20 cellular contexts compared by ENCODE assay signal in the genomic region with DNA sequence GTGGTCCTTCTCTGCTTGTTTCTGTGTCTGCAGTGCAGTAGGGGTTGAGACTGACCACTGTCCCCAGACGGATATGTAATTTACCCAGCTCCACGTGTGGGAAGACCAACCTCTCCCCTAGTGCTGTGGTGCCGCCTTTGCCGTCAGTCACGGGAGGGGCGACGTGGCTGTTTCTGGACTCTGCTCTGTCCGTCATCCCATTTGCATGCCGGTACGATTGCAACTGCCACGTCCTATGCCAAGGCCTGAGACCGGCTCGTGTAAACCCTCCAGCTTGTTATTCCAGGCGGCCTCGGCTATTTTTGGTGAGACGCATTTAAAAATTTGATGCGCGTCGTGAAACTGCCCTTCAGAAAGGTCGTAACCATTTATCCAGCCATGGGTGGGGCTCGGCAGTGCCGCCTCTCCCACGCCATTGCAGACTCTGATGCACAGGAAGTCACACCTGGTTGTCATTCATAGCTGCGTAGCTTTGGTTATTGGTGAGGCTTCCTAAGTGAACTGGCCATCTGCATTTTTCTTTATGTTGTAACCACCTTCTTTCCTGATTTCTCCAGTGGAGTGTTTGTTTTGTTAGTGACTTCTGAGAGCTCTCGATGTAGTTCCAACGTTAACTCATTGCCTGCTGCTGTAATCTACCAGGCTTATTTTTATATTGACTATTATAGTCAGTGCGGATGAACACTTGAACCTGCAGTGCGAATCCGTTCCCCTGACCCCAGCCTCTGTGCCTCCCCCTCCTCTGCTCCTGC.
DNase-seq lines count a peak whose midpoint lies in the region; ATAC-seq, FAIRE-seq and TF ChIP-seq lines count a peak whose summit lies in the region.
"Had no signal": no experiment of that assay in that cellular context is flagged by ENCODE, and none has a peak within 500 bp of the region (broad histone marks: within the 10 kb centered on the region; RNA-seq: fewer than 3 reads in every experiment).

No MANE protein-coding gene starts in this region.

- peak; percentile 48 to 83 (median 54) for ATAC-seq in right lobe of liver
- ATAC-seq: SK-N-SH treated with all-trans-retinoic acid at 6 μM for 48 hours; stimulated activated effector memory CD8-positive, alpha-beta T cell treated with anti-CD3 and anti-CD28 coated beads, Interleukin-12 subunit alpha, Interleukin-12 subunit beta, amount 100 ng/mL, for 72 hours had no signal

- no peaks in the 10 kb centered on the region for H3K79me2 ChIP-seq in fibroblast of lung (ENCODE audit: control insufficient read depth, insufficient read depth, low read length)

- TF ChIP-seq POLR2A in right lobe of liver (IDR thresholded peaks at IDR 0.05) (no peak), thyroid gland (IDR thresholded peaks at IDR 0.05) (peak in 1 of 2 donors; percentile 60)

- no peak overlapping the region for H3K4me2 ChIP-seq in fibroblast of lung (ENCODE audit: extremely low read depth, insufficient read depth, low read length)

- FAIRE-seq in HTR-8/SVneo (lab: Jason Lieb, UNC), result no peak
- FAIRE-seq: endometrium, G401.6, RCC 7860 had no signal

- intact Hi-C loops in right lobe of liver (cut with DNase I), result no loop called here
- intact Hi-C loops in thyroid gland (cut with DNase I), result no loop called here

- H3K27ac ChIP-seq in fibroblast of lung (ENCODE audit: insufficient read depth, low read length), result no peak overlapping the region
- no peak overlapping the region for H3K27ac ChIP-seq in right lobe of liver
- peak overlapping the region; percentile 40 to 78 (median 56) for H3K27ac ChIP-seq in thyroid gland
- H3K27ac ChIP-seq: adrenal gland had no signal

- peak overlapping the region; percentile 23 for H2AFZ ChIP-seq in fibroblast of lung (ENCODE audit: low read length)

- WGBS in right lobe of liver (ENCODE audit: insufficient coverage, low coverage, low lambda C conversion rate, missing lambda C conversion rate), result 82% methylated on average over 26 of the region's 29 CpGs
- 29 to 62% methylated on average over 29 of the region's 29 CpGs for whole genome bisulfite sequencing in thyroid gland, 2 donors

- peak; percentile 91 for DNase-seq in DMS53 treated with DMSO at 0.1 percent for 48 hours (lab: John Stamatoyannopoulos, UW; ENCODE audit: unreplicated experiment)
- no peak for DNase-seq in fibroblast of lung (ENCODE audit: low read depth in 2 of 2)
- DNase-seq in right lobe of liver, result peak in 1 of 3 donors; percentile 63
- peak; percentile 76 to 81 for DNase-seq in thyroid gland
- DNase-seq in HTR-8/SVneo (ENCODE audit: insufficient read length, low spot score), result no peak
- no peak for DNase-seq in NCI-H2171 treated with DMSO at 0.1 percent for 48 hours (lab: John Stamatoyannopoulos, UW)
- DNase-seq in activated CD4-positive, CD25-positive, alpha-beta regulatory T cell (lab: John Stamatoyannopoulos, UW), result no peak
- DNase-seq in H4 (ENCODE audit: low spot score), result no peak
- DNase-seq: activated CD4-positive, alpha-beta T cell treated with anti-CD3 and anti-CD28 coated beads, Interleukin-2, amount 50 U/mL, for 48 hours; activated gamma-delta T cell treated with Interleukin-2 at 50 U/mL for 16 hours; adrenal gland; Calu3; HFFc6; IMR-90; NK-92 treated with Interleukin-12 subunit alpha and Interleukin-12 subunit beta, amount 100 ng/mL, for 24 hours had no signal

- H3K4me3 ChIP-seq in fibroblast of lung (replicated peaks in 1 of 4; ENCODE audit: control extremely low read depth in 1 of 4, insufficient read depth in 1 of 4, low read depth in 3 of 4, low read length in 4 of 4), result no peak overlapping the region
- no peak overlapping the region for H3K4me3 ChIP-seq in right lobe of liver
- peak overlapping the region in 1 of 3 donors; percentile 6 for H3K4me3 ChIP-seq in thyroid gland (replicated peaks in 1 of 3)
- H3K4me3 ChIP-seq: adrenal gland had no signal

- H3K27me3 ChIP-seq in fibroblast of lung (ENCODE audit: control insufficient read depth, insufficient read depth, low read length) (no peaks in the 10 kb centered on the region), right lobe of liver (no peaks in the 10 kb centered on the region), thyroid gland (no peaks in the 10 kb centered on the region)
- H3K27me3 ChIP-seq: adrenal gland had no signal

- no peak for TF ChIP-seq CTCF in fibroblast of lung (conservative IDR thresholded peaks at IDR 0.05 in 1 of 2, IDR thresholded peaks at IDR 0.05 in 1 of 2; ENCODE audit: low read depth in 1 of 2, low read length in 2 of 2)
- TF ChIP-seq CTCF in right lobe of liver (IDR thresholded peaks at IDR 0.05), result no peak
- no peak for TF ChIP-seq CTCF in thyroid gland (IDR thresholded peaks at IDR 0.05)

- no peaks in the 10 kb centered on the region for H3K4me1 ChIP-seq in fibroblast of lung (ENCODE audit: control insufficient read depth, extremely low read depth, insufficient read depth, low read length)
- H3K4me1 ChIP-seq in right lobe of liver, result no peaks in the 10 kb centered on the region
- peaks cover 10 to 37% of the 10 kb centered on the region in 2 donors for H3K4me1 ChIP-seq in thyroid gland
- H3K4me1 ChIP-seq: adrenal gland had no signal

- H4K20me1 ChIP-seq in fibroblast of lung (ENCODE audit: control insufficient read depth, extremely low read depth, insufficient read depth, low read length), result no peaks in the 10 kb centered on the region

- H3K9me3 ChIP-seq in fibroblast of lung (ENCODE audit: control insufficient read depth, insufficient read depth, low read depth, low read length) (no peaks in the 10 kb centered on the region), right lobe of liver (no peaks in the 10 kb centered on the region), thyroid gland (no peaks in the 10 kb centered on the region)
- H3K9me3 ChIP-seq: adrenal gland had no signal

- H3K9ac ChIP-seq in fibroblast of lung (ENCODE audit: insufficient read depth, low read length), result no peak overlapping the region

- H3K36me3 ChIP-seq in fibroblast of lung (ENCODE audit: control insufficient read depth, insufficient read depth, low read length), result no peaks in the 10 kb centered on the region
- no peaks in the 10 kb centered on the region for H3K36me3 ChIP-seq in right lobe of liver
- no peaks in the 10 kb centered on the region for H3K36me3 ChIP-seq in thyroid gland
- H3K36me3 ChIP-seq: adrenal gland had no signal

Comparison
In these comparisons a context has a peak if more than half of its experiments do, and no peak if none do; other contexts are left out.
1. DNase-seq: peak in DMS53 treated with DMSO at 0.1 percent for 48 hours (single experiment) and thyroid gland (2 of 2); none in fibroblast of lung (0 of 2), HTR-8/SVneo (single experiment), NCI-H2171 treated with DMSO at 0.1 percent for 48 hours (single experiment), activated CD4-positive, CD25-positive, alpha-beta regulatory T cell (0 of 4) and H4 (single experiment).
2. H3K27ac ChIP-seq: peak in thyroid gland (3 of 3); none in fibroblast of lung (single experiment) and right lobe of liver (0 of 3).